20 cellular contexts compared by ENCODE assay signal in the genomic region with DNA sequence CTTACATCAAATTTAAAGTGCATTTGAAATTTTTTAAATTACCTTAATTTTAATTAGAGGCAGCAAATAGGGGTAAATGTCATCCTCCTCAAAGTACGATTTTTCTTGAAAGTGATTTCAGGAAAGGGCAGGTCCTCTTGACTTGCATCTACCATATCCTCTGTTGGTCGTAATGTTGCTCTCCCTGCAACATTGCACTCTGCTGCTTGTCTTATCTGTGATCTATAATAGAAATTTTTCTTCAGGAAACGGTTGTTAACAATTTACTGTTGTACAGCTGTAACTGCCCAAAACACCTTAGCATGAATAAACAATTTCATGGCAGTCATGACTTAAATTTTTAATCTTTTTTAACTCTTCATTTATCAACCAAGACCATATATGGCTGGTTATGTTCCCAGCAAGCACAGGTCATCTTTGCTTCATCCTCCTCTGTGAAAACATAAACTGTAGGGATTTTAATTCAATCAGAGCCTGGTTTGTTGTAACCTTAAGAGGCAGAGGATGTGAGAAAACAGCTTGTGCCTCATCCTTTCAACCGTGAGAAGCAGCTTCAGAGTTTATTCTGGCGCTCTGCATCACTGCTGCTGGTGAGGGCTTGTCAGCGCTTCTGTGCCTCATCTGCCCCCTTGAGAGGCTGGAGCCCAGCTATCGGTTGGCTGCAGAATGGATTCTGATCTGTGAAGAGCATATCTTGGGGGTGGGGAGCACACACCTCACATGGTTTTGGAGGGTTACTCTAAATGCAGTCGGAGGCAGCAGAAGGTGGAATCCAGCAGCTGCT. TPM values are rescaled to one million over a fixed set of nuclear protein-coding genes. Genes with fewer than 3 reads are reported as not detected.
DNase-seq lines count a peak whose midpoint lies in the region; ATAC-seq lines count a peak whose summit lies in the region.
"Had no signal": no experiment of that assay in that cellular context is flagged by ENCODE, and none has a peak within 500 bp of the region (broad histone marks: within the 10 kb centered on the region; RNA-seq: fewer than 3 reads in every experiment).

No MANE protein-coding gene starts in this region.

- no peak overlapping the region for H3K4me3 Mint-ChIP-seq in memory B cell
- H3K4me3 Mint-ChIP-seq: CD14-positive monocyte had no signal

- H3K27ac Mint-ChIP-seq in memory B cell: no peak overlapping the region
- H3K27ac Mint-ChIP-seq: CD14-positive monocyte had no signal

- ATAC-seq in left cardiac atrium: peak; percentile 38 to 53
- ATAC-seq in memory B cell (ENCODE audit: low read depth): peak; percentile 66
- ATAC-seq in left lobe of liver: no peak

- H3K4me1 Mint-ChIP-seq in memory B cell: peaks cover 15% of the 10 kb centered on the region
- H3K4me1 Mint-ChIP-seq: CD14-positive monocyte had no signal

- intact Hi-C loops in left cardiac atrium (cut with DNase I): loop anchor here in 1 of 2 donors (10.0 kb wide), 1 partner anchor 95 kb away; no protein-coding TSS in a partner anchor
- intact Hi-C loops in cardiac septum (cut with DNase I): loop anchor here (10.0 kb wide), 1 partner anchor 245 kb away; no protein-coding TSS in a partner anchor

- H3K27me3 Mint-ChIP-seq in memory B cell: no peaks in the 10 kb centered on the region

- DNase-seq in left cardiac atrium (no peak), cardiac septum (ENCODE audit: low spot score) (no peak), NCI-H2171 (lab: John Stamatoyannopoulos, UW) (peak; percentile 96), memory B cell (ENCODE audit: low spot score in 2 of 2) (no peak), occipital lobe (lab: John Stamatoyannopoulos, UW) (no peak), SKM-1 (lab: John Stamatoyannopoulos, UW; ENCODE audit: unreplicated experiment) (no peak), left lobe of liver (ENCODE audit: low spot score) (no peak)
- no peak for DNase-seq in activated CD8-positive, alpha-beta memory T cell treated with anti-CD3 and anti-CD28 coated beads, Interleukin-2, amount 50 U/mL, for 4 hours
- DNase-seq: activated CD4-positive, alpha-beta T cell treated with anti-CD3 and anti-CD28 coated beads, Interleukin-2, amount 50 U/mL, for 48 hours; activated gamma-delta T cell; cortex of kidney; GDM1; heart left ventricle; Kasumi-1; NCI-H1105; NCI-H748 treated with DMSO at 0.1 percent for 48 hours; right cardiac atrium; SHP77 treated with DMSO at 0.1 percent for 48 hours; stimulated activated CD8-positive, alpha-beta memory T cell treated with anti-CD3 and anti-CD28 coated beads, Interleukin-4, amount 100 ng/mL, for 48 hours had no signal

- peaks cover 17% of the 10 kb centered on the region for H3K36me3 Mint-ChIP-seq in memory B cell

- no peaks in the 10 kb centered on the region for H3K9me3 Mint-ChIP-seq in memory B cell
- H3K9me3 Mint-ChIP-seq: CD14-positive monocyte had no signal

RNA-seq across cellular contexts. Expression of gene CTNNBL1, which starts 56.0 kb away (rescaled TPM):
- total RNA-seq in left cardiac atrium (10 to 100 TPM; 49.8 to 58.6 TPM), cardiac septum (42.1 TPM), occipital lobe (26.5 TPM), left lobe of liver (41.4 TPM)
